11 cellular contexts compared by ENCODE assay signal in the genomic region with DNA sequence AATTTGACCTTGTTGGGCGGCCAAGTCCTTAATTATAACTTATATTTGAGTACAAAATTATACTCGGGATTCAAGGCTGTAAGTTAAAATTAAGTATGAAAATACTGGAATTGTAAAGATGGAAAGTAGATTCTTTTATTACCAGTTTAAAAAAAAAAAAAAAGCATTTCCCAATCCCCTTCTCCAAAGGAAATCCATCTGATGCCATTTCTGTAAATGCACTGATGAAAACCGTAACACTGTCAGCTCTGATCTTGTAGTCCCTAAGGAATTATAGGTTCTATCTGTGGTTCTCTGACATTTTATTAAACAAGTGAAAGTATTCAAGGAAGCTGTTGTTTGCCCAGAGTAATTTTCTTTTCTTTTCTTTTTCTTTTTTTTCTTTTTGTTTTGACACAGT. TPM values are rescaled to one million over a fixed set of nuclear protein-coding genes. Genes with fewer than 3 reads are reported as not detected.
DNase-seq lines count a peak whose midpoint lies in the region; ATAC-seq and TF ChIP-seq lines count a peak whose summit lies in the region.
"Had no signal": no experiment of that assay in that cellular context is flagged by ENCODE, and none has a peak within 500 bp of the region (broad histone marks: within the 10 kb centered on the region; RNA-seq: fewer than 3 reads in every experiment).

No MANE protein-coding gene starts in this region.

- ATAC-seq in WTC11 (no peak), gastroesophageal sphincter (no peak), HG03175 (IDR thresholded peaks at IDR 0.05; ENCODE audit: unreplicated experiment) (no peak)

- H4K20me1 ChIP-seq in smooth muscle cell (ENCODE audit: low read depth): no peaks in the 10 kb centered on the region

- TF ChIP-seq EP300 in gastroesophageal sphincter (IDR thresholded peaks at IDR 0.05): no peak

- H3K36me3 ChIP-seq in gastroesophageal sphincter: no peaks in the 10 kb centered on the region
- no peaks in the 10 kb centered on the region for H3K36me3 ChIP-seq in smooth muscle cell (ENCODE audit: low read depth)

- H3K4me3 ChIP-seq in gastroesophageal sphincter: peak overlapping the region; percentile 65 to 78
- H3K4me3 ChIP-seq in smooth muscle cell: peak overlapping the region; percentile 73
- H3K4me3 ChIP-seq: A549 had no signal

- DNase-seq in NCI-H1092 treated with DMSO at 0.1 percent for 48 hours (lab: John Stamatoyannopoulos, UW) (peak; percentile 34), NCI-H1092 (lab: John Stamatoyannopoulos, UW) (no peak), WTC11 (ENCODE audit: low spot score) (no peak), smooth muscle cell (lab: John Stamatoyannopoulos, UW; ENCODE audit: unreplicated experiment) (no peak), activated gamma-delta T cell (lab: John Stamatoyannopoulos, UW) (no peak), HT-29 (ENCODE audit: low spot score) (no peak)
- DNase-seq: activated CD8-positive, alpha-beta memory T cell treated with anti-CD3 and anti-CD28 coated beads, Interleukin-2, amount 10 ng/mL, durations not matched to agents 7 days and 5 days; NCI-H1436 had no signal

- H2AFZ ChIP-seq in smooth muscle cell (ENCODE audit: low read depth): peak overlapping the region; percentile 80

- H3K4me1 ChIP-seq in gastroesophageal sphincter: peaks cover 0 to 30% (median 0%) of the 10 kb centered on the region in 3 donors
- peaks cover 11% of the 10 kb centered on the region for H3K4me1 ChIP-seq in smooth muscle cell (ENCODE audit: low read depth)
- H3K4me1 ChIP-seq: A549 had no signal

- 22 to 27% methylated on average over 2 to 3 of the region's 3 CpGs for WGBS in gastroesophageal sphincter (ENCODE audit: low coverage in 1 of 2), 2 donors
- 38% methylated on average over 3 of the region's 3 CpGs for WGBS in smooth muscle cell (ENCODE audit: low lambda C conversion rate)

- H3K9me3 ChIP-seq in gastroesophageal sphincter (no peaks in the 10 kb centered on the region), smooth muscle cell (replicated peaks; ENCODE audit: low read depth) (no peaks in the 10 kb centered on the region)
- H3K9me3 ChIP-seq: A549 had no signal

- TF ChIP-seq CTCF in WTC11 (IDR thresholded peaks at IDR 0.05) (no peak), gastroesophageal sphincter (IDR thresholded peaks at IDR 0.05) (no peak), smooth muscle cell (IDR thresholded peaks at IDR 0.05; ENCODE audit: borderline replicate concordance, insufficient read depth, poor library complexity, severe bottlenecking) (no peak)

- no peak for TF ChIP-seq POLR2A in gastroesophageal sphincter (IDR thresholded peaks at IDR 0.05)

- no peaks in the 10 kb centered on the region for H3K36me3 Mint-ChIP-seq in WTC11
- H3K36me3 Mint-ChIP-seq: activated CD8-positive, alpha-beta memory T cell treated with anti-CD3 and anti-CD28 coated beads, Interleukin-2, amount 10 ng/mL, durations not matched to agents 7 days and 5 days had no signal

- no peak overlapping the region for H3K27ac Mint-ChIP-seq in WTC11
- H3K27ac Mint-ChIP-seq: activated CD8-positive, alpha-beta memory T cell treated with anti-CD3 and anti-CD28 coated beads, Interleukin-2, amount 10 ng/mL, durations not matched to agents 7 days and 5 days had no signal

- peak overlapping the region; percentile 55 for H3K4me3 Mint-ChIP-seq in WTC11

- H3K27me3 Mint-ChIP-seq in WTC11 (ENCODE audit: low read depth): no peaks in the 10 kb centered on the region; the same call in 1 of the 2 replicates

- no peaks in the 10 kb centered on the region for H3F3A ChIP-seq in smooth muscle cell (ENCODE audit: low read depth)

- peaks cover 15% of the 10 kb centered on the region for H3K4me1 Mint-ChIP-seq in WTC11

- CTCF ChIA-PET in WTC11 (lab: Charles Lee): interaction anchor here (1.9 kb wide), 1 partner anchor 52 kb away, joined by 7 read pairs; a partner anchor contains a TSS

- peak overlapping the region; percentile 96 for H3K4me2 ChIP-seq in smooth muscle cell

- no peaks in the 10 kb centered on the region for H3K9me3 Mint-ChIP-seq in WTC11

- H3K27ac ChIP-seq in gastroesophageal sphincter (peak overlapping the region; percentile 57 to 86 (median 80)), smooth muscle cell (ENCODE audit: low read depth) (no peak overlapping the region)
- H3K27ac ChIP-seq: A549 had no signal

- H3K27me3 ChIP-seq in gastroesophageal sphincter (no peaks in the 10 kb centered on the region), smooth muscle cell (ENCODE audit: low read depth) (no peaks in the 10 kb centered on the region)

- peak overlapping the region; percentile 31 for H3K9ac ChIP-seq in smooth muscle cell (ENCODE audit: low read depth)

- POLR2A ChIA-PET in WTC11 (lab: Charles Lee): interaction anchor here (2.0 kb wide), 1 partner anchor 52 kb away, joined by 9 read pairs; a partner anchor contains a TSS

- no peaks in the 10 kb centered on the region for H3K79me2 ChIP-seq in smooth muscle cell (ENCODE audit: low read depth)

TF ChIP-seq in WTC11, 78 proteins besides CTCF, POLR2A, EP300 and RAD21:
- no peak for TF ChIP-seq GRHL2 (CRISPR knock-in tag; IDR thresholded peaks at IDR 0.05; ENCODE audit: insufficient replicate concordance, severe bottlenecking)
- TF ChIP-seq, protein P1, sequence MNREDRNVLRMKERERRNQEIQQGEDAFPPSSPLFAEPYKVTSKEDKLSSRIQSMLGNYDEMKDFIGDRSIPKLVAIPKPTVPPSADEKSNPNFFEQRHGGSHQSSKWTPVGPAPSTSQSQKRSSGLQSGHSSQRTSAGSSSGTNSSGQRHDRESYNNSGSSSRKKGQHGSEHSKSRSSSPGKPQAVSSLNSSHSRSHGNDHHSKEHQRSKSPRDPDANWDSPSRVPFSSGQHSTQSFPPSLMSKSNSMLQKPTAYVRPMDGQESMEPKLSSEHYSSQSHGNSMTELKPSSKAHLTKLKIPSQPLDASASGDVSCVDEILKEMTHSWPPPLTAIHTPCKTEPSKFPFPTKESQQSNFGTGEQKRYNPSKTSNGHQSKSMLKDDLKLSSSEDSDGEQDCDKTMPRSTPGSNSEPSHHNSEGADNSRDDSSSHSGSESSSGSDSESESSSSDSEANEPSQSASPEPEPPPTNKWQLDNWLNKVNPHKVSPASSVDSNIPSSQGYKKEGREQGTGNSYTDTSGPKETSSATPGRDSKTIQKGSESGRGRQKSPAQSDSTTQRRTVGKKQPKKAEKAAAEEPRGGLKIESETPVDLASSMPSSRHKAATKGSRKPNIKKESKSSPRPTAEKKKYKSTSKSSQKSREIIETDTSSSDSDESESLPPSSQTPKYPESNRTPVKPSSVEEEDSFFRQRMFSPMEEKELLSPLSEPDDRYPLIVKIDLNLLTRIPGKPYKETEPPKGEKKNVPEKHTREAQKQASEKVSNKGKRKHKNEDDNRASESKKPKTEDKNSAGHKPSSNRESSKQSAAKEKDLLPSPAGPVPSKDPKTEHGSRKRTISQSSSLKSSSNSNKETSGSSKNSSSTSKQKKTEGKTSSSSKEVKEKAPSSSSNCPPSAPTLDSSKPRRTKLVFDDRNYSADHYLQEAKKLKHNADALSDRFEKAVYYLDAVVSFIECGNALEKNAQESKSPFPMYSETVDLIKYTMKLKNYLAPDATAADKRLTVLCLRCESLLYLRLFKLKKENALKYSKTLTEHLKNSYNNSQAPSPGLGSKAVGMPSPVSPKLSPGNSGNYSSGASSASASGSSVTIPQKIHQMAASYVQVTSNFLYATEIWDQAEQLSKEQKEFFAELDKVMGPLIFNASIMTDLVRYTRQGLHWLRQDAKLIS (CRISPR knock-in tag; IDR thresholded peaks at IDR 0.05; ENCODE audit: borderline replicate concordance): no peak
TF ChIP-seq in WTC11: peak in this region for 0.

RNA-seq across cellular contexts. Expression of a gene that starts 41.6 kb away (rescaled TPM):
- total RNA-seq in WTC11 (2021) (8.0 to 9.5 TPM (median 8.5 TPM) in 3 replicates), gastroesophageal sphincter (1 to 10 TPM; 2.3 to 4.8 (median 2.8) TPM), smooth muscle cell (4.7 and 7.8 TPM in 2 replicates)
- 9.5 and 11.9 TPM in 2 replicates for polyA plus RNA-seq in smooth muscle cell
- 1.1 and 2.4 TPM in 2 replicates for total RNA-seq in HT-29 (2014; rRNA removed; shearing (Covaris generic))

RNA-seq across cellular contexts. Expression of a gene that starts 52.0 kb away (rescaled TPM):
- 74.8 to 77.6 TPM (median 76.3 TPM) in 3 replicates for total RNA-seq in WTC11 (2021)
- total RNA-seq in gastroesophageal sphincter: 10 to 100 TPM; 31.9 to 53.7 (median 48.9) TPM
- 42.9 and 54.3 TPM in 2 replicates for total RNA-seq in smooth muscle cell
- polyA plus RNA-seq in smooth muscle cell: 64.4 and 78.8 TPM in 2 replicates
- 29.6 and 33.2 TPM in 2 replicates for total RNA-seq in HT-29 (2014; rRNA removed; shearing (Covaris generic))
